13 cellular contexts compared by ENCODE assay signal in genomic region chr3:187264051-187264450, GRCh38. TPM values are rescaled to one million over a fixed set of nuclear protein-coding genes. Genes with fewer than 3 reads are reported as not detected.
DNase-seq lines count a peak whose midpoint lies in the region; ATAC-seq, FAIRE-seq and TF ChIP-seq lines count a peak whose summit lies in the region.
"Had no signal": no experiment of that assay in that cellular context is flagged by ENCODE, and none has a peak within 500 bp of the region (broad histone marks: within the 10 kb centered on the region; RNA-seq: fewer than 3 reads in every experiment).

No MANE protein-coding gene starts in this region.

- no peak overlapping the region for H2BK15ac ChIP-seq in mesendoderm (replicated peaks; ENCODE audit: low read depth)

- no peak overlapping the region for H2BK5ac ChIP-seq in mesendoderm (ENCODE audit: low read length)

- H3K4me2 ChIP-seq in A549 (peak overlapping the region; percentile 75), mesendoderm (ENCODE audit: low read length) (no peak overlapping the region)

- H3K9me3 Mint-ChIP-seq in activated CD4-positive, alpha-beta memory T cell treated with anti-CD3 and anti-CD28 coated beads for 36 hours = no peaks in the 10 kb centered on the region

- H2AK5ac ChIP-seq in mesendoderm (ENCODE audit: low read length) = no peak overlapping the region

- 10% methylated on average over 4 of the region's 4 CpGs for WGBS in A549 (ENCODE audit: missing lambda C conversion rate)
- WGBS in mesendoderm (ENCODE audit: extremely low coverage, insufficient coverage, low lambda C conversion rate) = no CpG with 5 or more reads among the region's 4 CpGs
- WGBS in ovary, 3 donors = 3 to 9% (median 7%) methylated on average over 4 of the region's 4 CpGs

- H3K36me3 ChIP-seq in HUES48 (ENCODE audit: control insufficient read depth, insufficient read depth, low read length) (no peaks in the 10 kb centered on the region), mesendoderm (ENCODE audit: control insufficient read depth, insufficient read depth, low read length) (no peaks in the 10 kb centered on the region), ovary (no peaks in the 10 kb centered on the region), WERI-Rb-1 (no peaks in the 10 kb centered on the region)

- 0 out of 3 replicates have a peak, but pooled peaks cover 2% of the 10 kb centered on the region for H3K9me3 ChIP-seq in A549
- H3K9me3 ChIP-seq in HUES48 (ENCODE audit: control insufficient read depth, insufficient read depth, low read length) = peaks cover 3% of the 10 kb centered on the region; the same call in 1 of the 2 replicates
- no peaks in the 10 kb centered on the region for H3K9me3 ChIP-seq in ovary
- H3K9me3 ChIP-seq in WERI-Rb-1 (ENCODE audit: severe bottlenecking) = no peaks in the 10 kb centered on the region

- H3K27me3 Mint-ChIP-seq in activated CD4-positive, alpha-beta memory T cell treated with anti-CD3 and anti-CD28 coated beads for 36 hours = peaks cover 15% of the 10 kb centered on the region

- no peak overlapping the region for H3K27ac Mint-ChIP-seq in activated CD4-positive, alpha-beta memory T cell treated with anti-CD3 and anti-CD28 coated beads for 36 hours
- H3K27ac Mint-ChIP-seq: CD4-positive, CD25-positive, alpha-beta regulatory T cell had no signal

- H3K4me3 Mint-ChIP-seq in activated CD4-positive, alpha-beta memory T cell treated with anti-CD3 and anti-CD28 coated beads for 36 hours = no peak overlapping the region
- H3K4me3 Mint-ChIP-seq: CD4-positive, CD25-positive, alpha-beta regulatory T cell had no signal

- intact Hi-C loops in activated CD4-positive, alpha-beta memory T cell treated with anti-CD3 and anti-CD28 coated beads for 36 hours (cut with micrococcal nuclease) = no loop called here
- intact Hi-C loops in ovary (cut with DNase I) = no loop called here

- H3K4me3 ChIP-seq in A549 (no peak overlapping the region), HUES48 (ENCODE audit: low read depth, low read length) (no peak overlapping the region), mesendoderm (ENCODE audit: low read length) (no peak overlapping the region), ovary (no peak overlapping the region), WERI-Rb-1 (ENCODE audit: low read depth, low read length) (no peak overlapping the region)

- H3K36me3 Mint-ChIP-seq in activated CD4-positive, alpha-beta memory T cell treated with anti-CD3 and anti-CD28 coated beads for 36 hours = no peaks in the 10 kb centered on the region
- H3K36me3 Mint-ChIP-seq: CD4-positive, CD25-positive, alpha-beta regulatory T cell had no signal

- H3K4me1 Mint-ChIP-seq in activated CD4-positive, alpha-beta memory T cell treated with anti-CD3 and anti-CD28 coated beads for 36 hours (ENCODE audit: low read depth) = no peaks in the 10 kb centered on the region
- H3K4me1 Mint-ChIP-seq: CD4-positive, CD25-positive, alpha-beta regulatory T cell had no signal

- no peaks in the 10 kb centered on the region for H3K27me3 ChIP-seq in HUES48 (ENCODE audit: control insufficient read depth, insufficient read depth, low read length)
- no peaks in the 10 kb centered on the region for H3K27me3 ChIP-seq in mesendoderm (ENCODE audit: insufficient read depth, low read length, poor library complexity)
- H3K27me3 ChIP-seq in ovary = no peaks in the 10 kb centered on the region
- peaks cover 24% of the 10 kb centered on the region for H3K27me3 ChIP-seq in WERI-Rb-1 (ENCODE audit: insufficient read depth, low read depth, severe bottlenecking)

- H3K56ac ChIP-seq in mesendoderm (ENCODE audit: low read length) = no peak overlapping the region

- H3K23ac ChIP-seq in mesendoderm (ENCODE audit: low read length) = no peak overlapping the region

- no peak overlapping the region for H2BK120ac ChIP-seq in mesendoderm (ENCODE audit: low read depth, low read length)

- peak; percentile 14 to 38 for DNase-seq in A549 (ENCODE audit: low read depth in 1 of 2, low spot score in 1 of 2)
- DNase-seq in dermis blood vessel endothelial cell = peak; percentile 79
- peak; percentile 80 for DNase-seq in mesendoderm
- no peak for DNase-seq in activated CD4-positive, alpha-beta memory T cell treated with anti-CD3 and anti-CD28 coated beads for 36 hours
- DNase-seq in ovary = no peak
- DNase-seq in WERI-Rb-1 = no peak
- no peak for DNase-seq in HUDEP-2 (lab: John Stamatoyannopoulos, UW; ENCODE audit: unreplicated experiment in 76 of 76)
- DNase-seq: activated CD4-positive, alpha-beta T cell treated with anti-CD3 and anti-CD28 coated beads, Interleukin-2, amount 50 U/mL, for 48 hours; CD4-positive, CD25-positive, alpha-beta regulatory T cell; cerebellar nuclear complex; midbrain; SHP77 treated with DMSO at 0.1 percent for 48 hours had no signal

- no peak for TF ChIP-seq RAD21 in A549 (conservative IDR thresholded peaks at IDR 0.05 in 1 of 2, IDR thresholded peaks at IDR 0.05 in 1 of 2)

- no peak for TF ChIP-seq CTCF in A549 (IDR thresholded peaks at IDR 0.05)
- no peak for TF ChIP-seq CTCF in ovary (IDR thresholded peaks at IDR 0.05)
- no peak for TF ChIP-seq CTCF in WERI-Rb-1 (IDR thresholded peaks at IDR 0.05; ENCODE audit: low read depth, low read length)

- CTCF ChIA-PET in A549 (lab: Yijun Ruan, JAX) = interaction anchor here (1.1 kb wide), 1 partner anchor 100 kb away, joined by 3 read pairs; no protein-coding TSS in a partner anchor
- CTCF ChIA-PET in activated CD4-positive, alpha-beta memory T cell treated with anti-CD3 and anti-CD28 coated beads for 36 hours (lab: Charles Lee) = interaction anchor here (0.6 kb wide), 1 partner anchor 99 kb away, joined by 3 read pairs; no protein-coding TSS in a partner anchor

- no peak overlapping the region for H3K18ac ChIP-seq in mesendoderm (ENCODE audit: low read length)

- no peaks in the 10 kb centered on the region for H3K79me1 ChIP-seq in mesendoderm (ENCODE audit: low read length)

- POLR2A ChIA-PET in A549 (lab: Yijun Ruan, JAX) = no interaction called here
- POLR2A ChIA-PET in activated CD4-positive, alpha-beta memory T cell treated with anti-CD3 and anti-CD28 coated beads for 36 hours (lab: Charles Lee) = no interaction called here

- no peak overlapping the region for H4K5ac ChIP-seq in mesendoderm (ENCODE audit: low read length)

- H3K4ac ChIP-seq in mesendoderm (ENCODE audit: low read depth, low read length) = no peak overlapping the region

- H3K27ac ChIP-seq in A549 (no peak overlapping the region), HUES48 (ENCODE audit: low read depth, low read length) (peak overlapping the region; percentile 23), mesendoderm (ENCODE audit: low read depth, low read length) (no peak overlapping the region), ovary (no peak overlapping the region), WERI-Rb-1 (no peak overlapping the region)

- peak in 1 of 2 experiments; percentile 79; a peak in 4 of 6 replicates for ATAC-seq in A549

- no peak for TF ChIP-seq POLR2A in A549 (IDR thresholded peaks at IDR 0.05; ENCODE audit: low read length)
- no peak for TF ChIP-seq POLR2A in ovary (IDR thresholded peaks at IDR 0.05)

- H4K8ac ChIP-seq in mesendoderm (ENCODE audit: low read depth, low read length) = no peak overlapping the region

- no peak for FAIRE-seq in A549 (lab: Jason Lieb, UNC)

- H3K4me1 ChIP-seq in A549 (peaks cover 25% of the 10 kb centered on the region), HUES48 (ENCODE audit: control insufficient read depth, insufficient read depth, low read length) (peaks cover 13% of the 10 kb centered on the region; the same call in 1 of the 2 replicates), mesendoderm (ENCODE audit: control insufficient read depth, low read depth, low read length) (no peaks in the 10 kb centered on the region), ovary (ENCODE audit: insufficient read depth) (peaks cover 11% of the 10 kb centered on the region)

- H3K79me2 ChIP-seq in mesendoderm (ENCODE audit: control insufficient read depth, insufficient read depth, low read length) = no peaks in the 10 kb centered on the region

- TF ChIP-seq EP300 in A549 (IDR thresholded peaks at IDR 0.05) = no peak
- no peak for TF ChIP-seq EP300 in ovary (IDR thresholded peaks at IDR 0.05)

- H3K9ac ChIP-seq in HUES48 (ENCODE audit: low read depth, low read length) (no peak overlapping the region; the same call in 1 of the 2 replicates), mesendoderm (ENCODE audit: low read length) (no peak overlapping the region)

TF ChIP-seq in A549, 52 proteins besides CTCF, POLR2A, EP300 and RAD21:
- TF ChIP-seq SREBF2 (IDR thresholded peaks at IDR 0.05) (no peak), HOXB5 (CRISPR knock-in tag; IDR thresholded peaks at IDR 0.05) (peak; percentile 70; the same call in 1 of the 2 replicates), FOSL2 (IDR thresholded peaks at IDR 0.05) (no peak), FOSL2 (CRISPR knock-in tag; IDR thresholded peaks at IDR 0.05) (0 out of 2 replicates have a peak, but pooled peaks have one; percentile 41), USF2 (IDR thresholded peaks at IDR 0.05) (no peak), CBX8 (IDR thresholded peaks at IDR 0.05) (no peak), ESRRA (IDR thresholded peaks at IDR 0.05; ENCODE audit: borderline replicate concordance, low read length) (no peak), EHMT2 (IDR thresholded peaks at IDR 0.05; ENCODE audit: low read depth) (no peak)

RNA-seq across cellular contexts. Expression of gene MASP1, which starts 27.5 kb away (rescaled TPM):
- 0.11 and 0.18 TPM in 2 replicates for polyA plus RNA-seq in A549 (2011; rRNA removed)
- polyA plus RNA-seq in A549 (2012; cell fraction: cytosol; rRNA removed) = not detected in 2 replicates
- polyA plus RNA-seq in A549 (2012; cell fraction: nucleus; rRNA removed) = 0.02 TPM in 1 of 2 replicates, not detected in the other
- not detected in 3 replicates for polyA plus RNA-seq in A549 (2017; fragmentation: RNase III; extraction: RNeasy Plus Mini Kit Qiagen cat#74134 plus additional on column Dnase treatment)
- polyA minus RNA-seq in A549 (2011; rRNA and poly(A)+ RNA removed) = 0.08 and 0.34 TPM in 2 replicates
- total RNA-seq in dermis blood vessel endothelial cell = 0.68 and 2.3 TPM in 2 replicates
- polyA plus RNA-seq in mesendoderm (2013, experiment 1 of 2) = 0.51 TPM
- polyA plus RNA-seq in mesendoderm (2013, experiment 2 of 2) = 0.45 TPM
- total RNA-seq in activated CD4-positive, alpha-beta memory T cell treated with anti-CD3 and anti-CD28 coated beads for 36 hours = not detected
- total RNA-seq in ovary = 1 to 10 TPM in 6 of 7 donors, under 1 TPM in 1; 0.40 to 5.6 (median 4.4) TPM
- 10 to 100 TPM in 1 of 2 donors, 1 to 10 TPM in 1; 2.2 to 19.5 TPM for polyA plus RNA-seq in ovary
- total RNA-seq: CD4-positive, CD25-positive, alpha-beta regulatory T cell had no signal
- polyA plus RNA-seq: CD4-positive, CD25-positive, alpha-beta regulatory T cell had no signal

Comparison
In these comparisons a context has a peak if more than half of its experiments do, and no peak if none do; other contexts are left out.
1. DNase-seq: peak in A549 (2 of 2), dermis blood vessel endothelial cell (single experiment) and mesendoderm (single experiment); none in activated CD4-positive, alpha-beta memory T cell treated with anti-CD3 and anti-CD28 coated beads for 36 hours (single experiment), ovary (0 of 5), WERI-Rb-1 (single experiment) and HUDEP-2 (0 of 76).